Comparison of ENCODE assay signal across 1 cellular context in genomic region chr20:63537525-63538203, GRCh38.
TF ChIP-seq lines count a peak whose summit lies in the region.

No MANE protein-coding gene starts in this region.

TF ChIP-seq in HepG2, 621 proteins besides CTCF, POLR2A, EP300 and RAD21 (continued from another document and continues in another):
- TF ChIP-seq DNMT1 (CRISPR knock-in tag; IDR thresholded peaks at IDR 0.05) (peak; percentile 94), TGIF2 (CRISPR knock-in tag; IDR thresholded peaks at IDR 0.05) (peak; percentile 89), DNMT3B (CRISPR knock-in tag; conservative IDR thresholded peaks at IDR 0.05) (no peak; the same call in 1 of the 2 replicates), ATF1 (CRISPR knock-in tag; IDR thresholded peaks at IDR 0.05) (no peak), MAX (IDR thresholded peaks at IDR 0.05) (no peak; the same call in 1 of the 2 replicates), SOX6 (IDR thresholded peaks at IDR 0.05) (no peak), SOX6 (CRISPR knock-in tag; IDR thresholded peaks at IDR 0.05) (peak; percentile 78), ZNF800 (CRISPR knock-in tag; IDR thresholded peaks at IDR 0.05) (peak; percentile 87; the same call in 1 of the 2 replicates), ZNF577 (CRISPR knock-in tag; IDR thresholded peaks at IDR 0.05; ENCODE audit: borderline replicate concordance, low read depth) (no peak), ZNF646 (CRISPR knock-in tag; IDR thresholded peaks at IDR 0.05) (no peak), GTF3A (CRISPR knock-in tag; conservative IDR thresholded peaks at IDR 0.05) (peak; percentile 80; the same call in 1 of the 2 replicates), GFI1 (CRISPR knock-in tag; IDR thresholded peaks at IDR 0.05; ENCODE audit: borderline replicate concordance) (no peak; the same call in 1 of the 2 replicates), SAP130 (CRISPR knock-in tag; IDR thresholded peaks at IDR 0.05; ENCODE audit: low read depth) (peak; percentile 86), ERF (CRISPR knock-in tag; IDR thresholded peaks at IDR 0.05) (peak; percentile 96), SIX1 (CRISPR knock-in tag; IDR thresholded peaks at IDR 0.05; ENCODE audit: borderline replicate concordance) (no peak), ZNF44 (CRISPR knock-in tag; IDR thresholded peaks at IDR 0.05) (peak; percentile 88), REL (CRISPR knock-in tag; conservative IDR thresholded peaks at IDR 0.05) (no peak), AHDC1 (CRISPR knock-in tag; IDR thresholded peaks at IDR 0.05; ENCODE audit: borderline replicate concordance) (no peak), HOXA3 (CRISPR knock-in tag; IDR thresholded peaks at IDR 0.05) (peak; percentile 90), PBX3 (CRISPR knock-in tag; IDR thresholded peaks at IDR 0.05; ENCODE audit: borderline replicate concordance) (no peak), ZBTB21 (CRISPR knock-in tag; IDR thresholded peaks at IDR 0.05) (no peak), MLX (CRISPR knock-in tag; IDR thresholded peaks at IDR 0.05) (peak; percentile 69), ZNF883 (CRISPR knock-in tag; IDR thresholded peaks at IDR 0.05; ENCODE audit: not compliant biosample characterization) (peak; percentile 97), KDM6A (CRISPR knock-in tag; IDR thresholded peaks at IDR 0.05; ENCODE audit: low read depth) (peak; percentile 39), HMG20A (CRISPR knock-in tag; IDR thresholded peaks at IDR 0.05; ENCODE audit: borderline replicate concordance) (no peak), ZSCAN25 (CRISPR knock-in tag; IDR thresholded peaks at IDR 0.05) (peak; percentile 95), TARDBP (CRISPR knock-in tag; IDR thresholded peaks at IDR 0.05) (peak; percentile 86), RCOR2 (CRISPR knock-in tag; IDR thresholded peaks at IDR 0.05) (no peak), CBX2 (IDR thresholded peaks at IDR 0.05; ENCODE audit: low read depth, low read length) (no peak), CBX2 (CRISPR knock-in tag; IDR thresholded peaks at IDR 0.05; ENCODE audit: low read depth) (peak; percentile 76; the same call in 1 of the 2 replicates), JUND (CRISPR knock-in tag; IDR thresholded peaks at IDR 0.05) (no peak), ZNF737 (CRISPR knock-in tag; IDR thresholded peaks at IDR 0.05; ENCODE audit: borderline replicate concordance) (no peak), ZNF274 (CRISPR knock-in tag; IDR thresholded peaks at IDR 0.05) (peak; percentile 84; the same call in 1 of the 2 replicates), ZNF503 (CRISPR knock-in tag; IDR thresholded peaks at IDR 0.05) (peak; percentile 60; the same call in 1 of the 2 replicates), KLF9 (CRISPR knock-in tag; IDR thresholded peaks at IDR 0.05; ENCODE audit: low read depth) (no peak), STAT5B (CRISPR knock-in tag; IDR thresholded peaks at IDR 0.05) (no peak), ZBTB37 (CRISPR knock-in tag; IDR thresholded peaks at IDR 0.05) (no peak), SALL1 (CRISPR knock-in tag; IDR thresholded peaks at IDR 0.05) (peak; percentile 92), ZNF333 (CRISPR knock-in tag; IDR thresholded peaks at IDR 0.05; ENCODE audit: borderline replicate concordance) (no peak), ZNF597 (CRISPR knock-in tag; IDR thresholded peaks at IDR 0.05) (no peak), HNRNPK (IDR thresholded peaks at IDR 0.05; ENCODE audit: low read depth, low read length, poor library complexity, severe bottlenecking) (peak; percentile 96), SRF (IDR thresholded peaks at IDR 0.05; ENCODE audit: low read depth, low read length) (no peak), SIX4 (CRISPR knock-in tag; IDR thresholded peaks at IDR 0.05) (peak; percentile 47; the same call in 1 of the 2 replicates)
